In the genomic region with DNA sequence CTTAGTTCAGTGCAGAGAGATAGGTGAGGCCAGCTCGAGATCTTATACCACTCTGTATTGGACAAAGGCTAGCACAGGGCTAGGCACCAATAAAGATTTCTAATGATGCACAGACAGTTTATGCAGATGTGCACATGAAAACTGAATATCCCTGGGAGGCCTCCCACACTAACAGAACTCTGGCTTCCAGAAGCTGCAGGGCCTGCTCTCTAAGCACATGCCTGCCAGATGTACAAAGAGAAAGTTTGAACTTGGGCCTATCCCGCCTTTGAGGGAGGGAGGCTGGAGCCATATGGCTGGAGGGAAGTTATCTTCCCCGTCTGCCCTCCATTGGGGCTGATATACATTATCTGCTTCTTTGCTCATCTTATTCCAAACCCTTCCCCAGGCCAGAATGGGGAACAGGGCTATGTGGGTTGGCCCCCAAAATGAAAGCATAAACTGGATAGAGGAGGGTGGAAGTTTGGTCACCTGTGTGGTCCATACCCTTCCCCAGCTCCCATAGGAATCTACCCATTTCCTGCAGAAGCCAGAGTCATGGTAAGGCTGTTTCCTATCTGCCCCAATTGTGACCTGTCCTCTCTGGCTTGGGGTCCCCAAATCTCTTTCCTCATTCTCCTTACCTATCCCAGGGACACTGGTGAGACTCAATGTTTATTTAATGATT, we compare ENCODE assay signal across 9 cellular contexts. TPM values are rescaled to one million over a fixed set of nuclear protein-coding genes. Genes with fewer than 3 reads are reported as not detected.
DNase-seq lines count a peak whose midpoint lies in the region; ATAC-seq, FAIRE-seq and TF ChIP-seq lines count a peak whose summit lies in the region.
"Had no signal": no experiment of that assay in that cellular context is flagged by ENCODE, and none has a peak within 500 bp of the region (broad histone marks: within the 10 kb centered on the region; RNA-seq: fewer than 3 reads in every experiment).

No MANE protein-coding gene starts in this region.

- peak overlapping the region; percentile 62 to 82 (median 72) for H3K4me3 Mint-ChIP-seq in CD4-positive, CD25-positive, alpha-beta regulatory T cell

- H3K9me3 Mint-ChIP-seq in CD4-positive, CD25-positive, alpha-beta regulatory T cell: no peaks in the 10 kb centered on the region

- peak overlapping the region; percentile 95 for H2AFZ ChIP-seq in parathyroid adenoma

- H3K4me2 ChIP-seq in parathyroid adenoma (ENCODE audit: low read length): peak overlapping the region; percentile 71

- no peak overlapping the region for H3K27ac ChIP-seq in CD4-positive, CD25-positive, alpha-beta regulatory T cell (ENCODE audit: insufficient read depth, low read length, poor library complexity, severe bottlenecking)
- peak overlapping the region; percentile 86 for H3K27ac ChIP-seq in parathyroid adenoma

- H3K27me3 Mint-ChIP-seq in CD4-positive, CD25-positive, alpha-beta regulatory T cell: peaks cover 46% of the 10 kb centered on the region

- H3K27ac Mint-ChIP-seq in CD4-positive, CD25-positive, alpha-beta regulatory T cell: no peak overlapping the region

- TF ChIP-seq CTCF in parathyroid adenoma (IDR thresholded peaks at IDR 0.05): no peak

- ATAC-seq in CD4-positive, CD25-positive, alpha-beta regulatory T cell (ENCODE audit: low read depth in 2 of 2): no peak

- TF ChIP-seq POLR2A in erythroblast (IDR thresholded peaks at IDR 0.05; ENCODE audit: low read length): no peak

- intact Hi-C loops in posterior vena cava (cut with DNase I): no loop called here

- H3K79me2 ChIP-seq in parathyroid adenoma: no peaks in the 10 kb centered on the region

- H3K36me3 ChIP-seq in CD4-positive, CD25-positive, alpha-beta regulatory T cell (ENCODE audit: control insufficient read depth, insufficient read depth, low read length): no peaks in the 10 kb centered on the region
- H3K36me3 ChIP-seq in MG63: peaks cover 19% of the 10 kb centered on the region
- no peaks in the 10 kb centered on the region for H3K36me3 ChIP-seq in parathyroid adenoma (ENCODE audit: control insufficient read depth, insufficient read depth, low read length)

- FAIRE-seq in frontal cortex (lab: Jason Lieb, UNC): no peak
- FAIRE-seq: colon had no signal

- no peak overlapping the region for H3K9ac ChIP-seq in parathyroid adenoma

- no peak overlapping the region for H3K4me3 ChIP-seq in CD4-positive, CD25-positive, alpha-beta regulatory T cell (ENCODE audit: low read depth, low read length)
- H3K4me3 ChIP-seq in MG63 (peak overlapping the region; percentile 56), parathyroid adenoma (ENCODE audit: low read depth, low read length) (peak overlapping the region; percentile 50)

- peaks cover 1 to 45% (median 14%) of the 10 kb centered on the region in 4 donors for H3K4me1 Mint-ChIP-seq in CD4-positive, CD25-positive, alpha-beta regulatory T cell

- H3K4me1 ChIP-seq in CD4-positive, CD25-positive, alpha-beta regulatory T cell (ENCODE audit: control insufficient read depth, insufficient read depth, low read length, poor library complexity, severe bottlenecking): peaks cover 45% of the 10 kb centered on the region
- H3K4me1 ChIP-seq in parathyroid adenoma: no peaks in the 10 kb centered on the region

- no peak for DNase-seq in CD4-positive, CD25-positive, alpha-beta regulatory T cell
- DNase-seq in MG63: no peak
- peak; percentile 48 to 64 for DNase-seq in erythroblast (lab: John Stamatoyannopoulos, UW)
- DNase-seq in activated CD4-positive, CD25-positive, alpha-beta regulatory T cell (lab: John Stamatoyannopoulos, UW): no peak
- DNase-seq in activated CD8-positive, alpha-beta memory T cell treated with anti-CD3 and anti-CD28 coated beads, Interleukin-2, amount 50 U/mL, for 48 hours: no peak
- DNase-seq in frontal cortex (ENCODE audit: low spot score in 2 of 2): no peak
- no peak for DNase-seq in posterior vena cava (ENCODE audit: low spot score)

- no peaks in the 10 kb centered on the region for H3K9me3 ChIP-seq in CD4-positive, CD25-positive, alpha-beta regulatory T cell (ENCODE audit: control insufficient read depth in 2 of 2, low read length in 2 of 2)
- no peaks in the 10 kb centered on the region for H3K9me3 ChIP-seq in MG63
- H3K9me3 ChIP-seq in parathyroid adenoma (ENCODE audit: control insufficient read depth, low read length): no peaks in the 10 kb centered on the region

- H3K27me3 ChIP-seq in CD4-positive, CD25-positive, alpha-beta regulatory T cell (ENCODE audit: control insufficient read depth, insufficient read depth, low read length): peaks cover 25% of the 10 kb centered on the region
- H3K27me3 ChIP-seq in MG63 (no peaks in the 10 kb centered on the region), parathyroid adenoma (ENCODE audit: control insufficient read depth, insufficient read depth, low read length) (no peaks in the 10 kb centered on the region)

- peaks cover 3% of the 10 kb centered on the region for H3K36me3 Mint-ChIP-seq in CD4-positive, CD25-positive, alpha-beta regulatory T cell

RNA-seq across cellular contexts. Expression of a gene that starts 3.8 kb away (rescaled TPM):
- not detected for total RNA-seq in CD4-positive, CD25-positive, alpha-beta regulatory T cell
- polyA plus RNA-seq in CD4-positive, CD25-positive, alpha-beta regulatory T cell: under 1 TPM in 1 of 4 donors, not detected in 3; 0.62 TPM
- total RNA-seq in MG63 (2014; rRNA removed; shearing (Covaris generic); ENCODE audit: low replicate concordance): 27.7 and 54.4 TPM in 2 replicates
- total RNA-seq in frontal cortex (0.41 TPM), posterior vena cava (1 to 10 TPM; 6.5 to 9.3 TPM)

RNA-seq across cellular contexts. Expression of a gene that starts 34.6 kb away (rescaled TPM):
- total RNA-seq in CD4-positive, CD25-positive, alpha-beta regulatory T cell: 70.4 TPM
- 10 to 100 TPM; 17.7 to 21.1 (median 20.2) TPM for polyA plus RNA-seq in CD4-positive, CD25-positive, alpha-beta regulatory T cell
- total RNA-seq in MG63 (2014; rRNA removed; shearing (Covaris generic); ENCODE audit: low replicate concordance): 27.4 and 38.5 TPM in 2 replicates
- total RNA-seq in frontal cortex (45.7 TPM), posterior vena cava (10 to 100 TPM; 72.7 to 79.5 TPM)

RNA-seq across cellular contexts. Expression of a gene that starts 34.7 kb away (rescaled TPM):
- 3.5 TPM for total RNA-seq in CD4-positive, CD25-positive, alpha-beta regulatory T cell
- polyA plus RNA-seq in CD4-positive, CD25-positive, alpha-beta regulatory T cell: 1 to 10 TPM in 1 of 4 donors, under 1 TPM in 3; 0.59 to 1.1 (median 0.70) TPM
- 1.4 and 2.5 TPM in 2 replicates for total RNA-seq in MG63 (2014; rRNA removed; shearing (Covaris generic); ENCODE audit: low replicate concordance)
- total RNA-seq in frontal cortex (10.2 TPM), posterior vena cava (under 1 TPM; 0.48 to 0.83 TPM)

Comparison
In these comparisons a context has a peak if more than half of its experiments do, and no peak if none do; other contexts are left out.
1. DNase-seq: peak in erythroblast (2 of 2); none in CD4-positive, CD25-positive, alpha-beta regulatory T cell (0 of 3), MG63 (single experiment), activated CD4-positive, CD25-positive, alpha-beta regulatory T cell (0 of 4), activated CD8-positive, alpha-beta memory T cell treated with anti-CD3 and anti-CD28 coated beads, Interleukin-2, amount 50 U/mL, for 48 hours (single experiment), frontal cortex (0 of 2) and posterior vena cava (single experiment).